Comparison of ENCODE assay signal across 10 cellular contexts in genomic region chr11:101428918-101429317, GRCh38.
DNase-seq lines count a peak whose midpoint lies in the region; ATAC-seq and TF ChIP-seq lines count a peak whose summit lies in the region.
"Had no signal": no experiment of that assay in that cellular context is flagged by ENCODE, and none has a peak within 500 bp of the region (broad histone marks: within the 10 kb centered on the region; RNA-seq: fewer than 3 reads in every experiment).

No MANE protein-coding gene starts in this region.

- WGBS in lower leg skin, 2 donors = 79 to 80% methylated on average over 1 of the region's 1 CpG
- WGBS in spleen, 5 donors = 56 to 85% (median 78%) methylated on average over 1 of the region's 1 CpG

- no peaks in the 10 kb centered on the region for H3K27me3 Mint-ChIP-seq in type B pancreatic cell
- H3K27me3 Mint-ChIP-seq: stimulated activated naive CD8-positive, alpha-beta T cell treated with anti-CD3 and anti-CD28 coated beads, Interleukin-15, amount 100 ng/mL, for 72 hours had no signal

- intact Hi-C loops in Right ventricle myocardium inferior (cut with DNase I) = no loop called here
- intact Hi-C loops in lower leg skin (cut with DNase I; ENCODE audit: low total_unique reads) = no loop called here
- intact Hi-C loops in spleen (cut with DNase I; ENCODE audit: low total_unique reads) = no loop called here

- no peaks in the 10 kb centered on the region for H3K27me3 ChIP-seq in cardiac muscle cell
- H3K27me3 ChIP-seq in spleen (replicated peaks in 1 of 7) = no peaks in the 10 kb centered on the region

- no peaks in the 10 kb centered on the region for H3K36me3 Mint-ChIP-seq in type B pancreatic cell

- H3K27ac ChIP-seq in cardiac muscle cell = no peak overlapping the region
- no peak overlapping the region for H3K27ac ChIP-seq in spleen

- H3K4me3 ChIP-seq in cardiac muscle cell (no peak overlapping the region), LNCaP clone FGC (ENCODE audit: low read depth, low read length) (no peak overlapping the region), lower leg skin (ENCODE audit: low read depth, poor library complexity, severe bottlenecking) (no peak overlapping the region), spleen (no peak overlapping the region)

- peak overlapping the region; percentile 7 for H3K27ac Mint-ChIP-seq in type B pancreatic cell
- H3K27ac Mint-ChIP-seq: activated naive CD4-positive, alpha-beta T cell treated with anti-CD3 and anti-CD28 coated beads for 36 hours; stimulated activated naive CD8-positive, alpha-beta T cell treated with anti-CD3 and anti-CD28 coated beads, Interleukin-15, amount 100 ng/mL, for 72 hours had no signal

- no peaks in the 10 kb centered on the region for H3K9me3 ChIP-seq in cardiac muscle cell (ENCODE audit: low read depth)
- H3K9me3 ChIP-seq in spleen = peaks cover 5 to 44% (median 28%) of the 10 kb centered on the region in 8 donors

- no peak for ATAC-seq in Right ventricle myocardium inferior
- ATAC-seq: stimulated activated naive CD8-positive, alpha-beta T cell treated with anti-CD3 and anti-CD28 coated beads, Interleukin-15, amount 100 ng/mL, for 72 hours had no signal

- H3K4me3 Mint-ChIP-seq in type B pancreatic cell = no peak overlapping the region
- H3K4me3 Mint-ChIP-seq: activated naive CD4-positive, alpha-beta T cell treated with anti-CD3 and anti-CD28 coated beads for 36 hours; stimulated activated naive CD8-positive, alpha-beta T cell treated with anti-CD3 and anti-CD28 coated beads, Interleukin-15, amount 100 ng/mL, for 72 hours had no signal

- TF ChIP-seq POLR2A in lower leg skin (IDR thresholded peaks at IDR 0.05) (no peak), spleen (IDR thresholded peaks at IDR 0.05) (no peak)

- H3K36me3 ChIP-seq in cardiac muscle cell (no peaks in the 10 kb centered on the region), spleen (no peaks in the 10 kb centered on the region)

- H3K9me3 Mint-ChIP-seq in type B pancreatic cell = no peaks in the 10 kb centered on the region

- TF ChIP-seq CTCF in cardiac muscle cell (IDR thresholded peaks at IDR 0.05; ENCODE audit: low read depth, low read length) (peak; percentile 39), LNCaP clone FGC (IDR thresholded peaks at IDR 0.05; ENCODE audit: control insufficient read depth, extremely low read depth, insufficient read depth) (peak; percentile 69), type B pancreatic cell (conservative IDR thresholded peaks at IDR 0.05) (peak; percentile 63), lower leg skin (IDR thresholded peaks at IDR 0.05) (no peak), spleen (IDR thresholded peaks at IDR 0.05 in 8 of 11, conservative IDR thresholded peaks at IDR 0.05 in 3 of 11) (no peak)

- H3K4me1 Mint-ChIP-seq in type B pancreatic cell (ENCODE audit: unreplicated experiment) = no peaks in the 10 kb centered on the region
- H3K4me1 Mint-ChIP-seq: stimulated activated naive CD8-positive, alpha-beta T cell treated with anti-CD3 and anti-CD28 coated beads, Interleukin-15, amount 100 ng/mL, for 72 hours had no signal

- DNase-seq in cardiac muscle cell (ENCODE audit: low read depth in 1 of 2, low spot score in 1 of 2) (peak; percentile 24 to 29), Right ventricle myocardium inferior (ENCODE audit: missing footprints) (no peak), LNCaP clone FGC (ENCODE audit: low read depth) (peak; percentile 10), dermis blood vessel endothelial cell (peak; percentile 1), type B pancreatic cell (ENCODE audit: extremely low spot score, unreplicated experiment) (no peak), lower leg skin (ENCODE audit: low spot score in 2 of 2) (no peak), spleen (no peak), SW480 (ENCODE audit: low spot score) (no peak)
- DNase-seq: activated naive CD4-positive, alpha-beta T cell treated with anti-CD3 and anti-CD28 coated beads for 36 hours; stimulated activated naive CD8-positive, alpha-beta T cell treated with anti-CD3 and anti-CD28 coated beads, Interleukin-15, amount 100 ng/mL, for 72 hours had no signal

- H3K4me1 ChIP-seq in cardiac muscle cell (ENCODE audit: low read depth) = peaks cover 4% of the 10 kb centered on the region
- H3K4me1 ChIP-seq in spleen = no peaks in the 10 kb centered on the region

Comparison
In these comparisons a context has a peak if more than half of its experiments do, and no peak if none do; other contexts are left out.
1. DNase-seq: peak in cardiac muscle cell (2 of 2), LNCaP clone FGC (single experiment) and dermis blood vessel endothelial cell (single experiment); none in Right ventricle myocardium inferior (single experiment), type B pancreatic cell (single experiment), lower leg skin (0 of 2), spleen (single experiment) and SW480 (single experiment).
2. CTCF ChIP-seq: peak in cardiac muscle cell (single experiment), LNCaP clone FGC (single experiment) and type B pancreatic cell (single experiment); none in lower leg skin (0 of 3) and spleen (0 of 11).